8 cellular contexts compared by ENCODE assay signal in genomic region chr19:14117668-14118164, GRCh38. TPM values are rescaled to one million over a fixed set of nuclear protein-coding genes. Genes with fewer than 3 reads are reported as not detected.
A peak's percentile ranks its signal among the peaks of the same experiment; 100 is the strongest.
DNase-seq lines count a peak whose midpoint lies in the region; ATAC-seq and TF ChIP-seq lines count a peak whose summit lies in the region.

TSS of gene PRKACA (minus strand) at chr19:14117762. CDS start at chr19:14117547, 215 bp downstream.

- TF ChIP-seq POLR2A in esophagus muscularis mucosa (IDR thresholded peaks at IDR 0.05; ENCODE audit: low read depth), result no peak

- peaks cover 14% of the 10 kb centered on the region for H3K27me3 Mint-ChIP-seq in GM23338 (ENCODE audit: insufficient read depth, low read depth, poor library complexity)
- H3K27me3 Mint-ChIP-seq in activated T-cell treated with anti-CD3 and anti-CD28 coated beads, Interleukin-2, amount 50 U/mL, for 72 hours (ENCODE audit: low read depth), result no peaks in the 10 kb centered on the region

- no peaks in the 10 kb centered on the region for H3K9me2 ChIP-seq in GM23338 (ENCODE audit: insufficient read depth)

- peak; percentile 93 for ATAC-seq in GM23338
- peak; percentile 93 to 95 for ATAC-seq in activated T-cell treated with anti-CD3 and anti-CD28 coated beads, Interleukin-2, amount 50 U/mL, for 72 hours (replicated peaks in 1 of 2)

- H3K36me3 ChIP-seq in GM23338 (ENCODE audit: insufficient read depth), result no peaks in the 10 kb centered on the region; the same call in 1 of the 2 replicates
- no peaks in the 10 kb centered on the region for H3K36me3 ChIP-seq in esophagus muscularis mucosa
- H3K36me3 ChIP-seq in muscle layer of colon (ENCODE audit: insufficient read depth, low read length), result no peaks in the 10 kb centered on the region

- H3K4me3 ChIP-seq in GM23338, result peak within 1 kb of the TSS; percentile 79
- peak within 1 kb of the TSS; percentile 86 to 98 (median 97) for H3K4me3 ChIP-seq in esophagus muscularis mucosa
- peak within 1 kb of the TSS; percentile 91 to 95 for H3K4me3 ChIP-seq in muscle layer of colon (ENCODE audit: low read depth in 1 of 2, low read length in 2 of 2)

- H3K36me3 Mint-ChIP-seq in GM23338 (ENCODE audit: low read depth), result peaks cover 20% of the 10 kb centered on the region
- peaks cover 0 to 3% of the 10 kb centered on the region in 2 donors for H3K36me3 Mint-ChIP-seq in activated T-cell treated with anti-CD3 and anti-CD28 coated beads, Interleukin-2, amount 50 U/mL, for 72 hours (ENCODE audit: insufficient read depth in 2 of 2)

- peaks cover 17% of the 10 kb centered on the region for H3K79me2 ChIP-seq in GM23338 (replicated peaks; ENCODE audit: insufficient read depth)

- 0 out of 2 replicates have a peak within 1 kb of the TSS, but pooled peaks have one; percentile 72 for H2AFZ ChIP-seq in GM23338

- no peak for TF ChIP-seq CTCF in GM23338 (conservative IDR thresholded peaks at IDR 0.05; ENCODE audit: low read depth in 2 of 2)
- no peak for TF ChIP-seq CTCF in esophagus muscularis mucosa (IDR thresholded peaks at IDR 0.05)

- H3K4me2 ChIP-seq in GM23338, result peak within 1 kb of the TSS; percentile 92

- H3K9ac ChIP-seq in muscle layer of colon (ENCODE audit: low read length), result peak within 1 kb of the TSS; percentile 69

- 0% methylated on average over 3 of the region's 67 CpGs for WGBS in esophagus muscularis mucosa

- peak within 1 kb of the TSS; percentile 84 for H3K27ac Mint-ChIP-seq in GM23338
- peak within 1 kb of the TSS; percentile 92 for H3K27ac Mint-ChIP-seq in activated T-cell treated with anti-CD3 and anti-CD28 coated beads, Interleukin-2, amount 50 U/mL, for 72 hours

- intact Hi-C loops in esophagus muscularis mucosa (cut with DNase I), result loop anchor here (2.0 kb wide), 1 partner anchor 45 kb away; the partner anchor contains the start of gene MISP3

- no peaks in the 10 kb centered on the region for H3K27me3 ChIP-seq in GM23338 (ENCODE audit: insufficient read depth)
- no peaks in the 10 kb centered on the region for H3K27me3 ChIP-seq in esophagus muscularis mucosa
- H3K27me3 ChIP-seq in muscle layer of colon (ENCODE audit: control insufficient read depth in 1 of 2, insufficient read depth in 2 of 2, low read length in 2 of 2), result no peaks in the 10 kb centered on the region

- peaks cover 14% of the 10 kb centered on the region for H4K20me1 ChIP-seq in GM23338 (replicated peaks; ENCODE audit: insufficient read depth)

- H3K27ac ChIP-seq in GM23338 (ENCODE audit: low read depth) (peak within 1 kb of the TSS; percentile 88), esophagus muscularis mucosa (replicated peaks in 1 of 4) (peak within 1 kb of the TSS; percentile 98 to 100 (median 100)), muscle layer of colon (ENCODE audit: low read depth, low read length) (peak within 1 kb of the TSS; percentile 91)

- H3F3A ChIP-seq in GM23338 (replicated peaks; ENCODE audit: low read depth), result peaks cover 26% of the 10 kb centered on the region

- DNase-seq in DMS79 treated with DMSO at 0.1 percent for 48 hours (lab: John Stamatoyannopoulos, UW), result peak; percentile 95
- peak; percentile 99 for DNase-seq in GM23338 (ENCODE audit: low spot score)
- peak; percentile 95 to 96 for DNase-seq in Kasumi-1 (lab: John Stamatoyannopoulos, UW)
- DNase-seq in RKO (ENCODE audit: low spot score), result peak; percentile 99
- peak; percentile 98 to 99 for DNase-seq in activated T-cell treated with anti-CD3 and anti-CD28 coated beads, Interleukin-2, amount 50 U/mL, for 72 hours
- DNase-seq in esophagus muscularis mucosa (ENCODE audit: extremely low spot score), result peak; percentile 99
- DNase-seq in stimulated activated CD8-positive, alpha-beta memory T cell treated with anti-CD3 and anti-CD28 coated beads, Interleukin-7, amount 100 ng/mL, for 1 hour (ENCODE audit: low read depth in 2 of 2), result peak; percentile 94 to 95

- H3K4me1 ChIP-seq in GM23338 (ENCODE audit: insufficient read depth) (peaks cover 37% of the 10 kb centered on the region), esophagus muscularis mucosa (peaks cover 58 to 67% (median 63%) of the 10 kb centered on the region in 4 donors), muscle layer of colon (ENCODE audit: insufficient read depth, low read length) (peaks cover 49% of the 10 kb centered on the region)

- H3K9me3 ChIP-seq in esophagus muscularis mucosa, result no peaks in the 10 kb centered on the region
- no peaks in the 10 kb centered on the region for H3K9me3 ChIP-seq in muscle layer of colon (ENCODE audit: low read length)

- peak within 1 kb of the TSS; percentile 84 for H3K4me3 Mint-ChIP-seq in GM23338
- peak within 1 kb of the TSS; percentile 96 to 97 for H3K4me3 Mint-ChIP-seq in activated T-cell treated with anti-CD3 and anti-CD28 coated beads, Interleukin-2, amount 50 U/mL, for 72 hours

- TF ChIP-seq EP300 in esophagus muscularis mucosa (IDR thresholded peaks at IDR 0.05), result no peak

- no peaks in the 10 kb centered on the region; the same call in 2 of the 3 replicates for H3K9me3 Mint-ChIP-seq in GM23338
- no peaks in the 10 kb centered on the region for H3K9me3 Mint-ChIP-seq in activated T-cell treated with anti-CD3 and anti-CD28 coated beads, Interleukin-2, amount 50 U/mL, for 72 hours

- peaks cover 34% of the 10 kb centered on the region for H3K4me1 Mint-ChIP-seq in GM23338
- peaks cover 44% of the 10 kb centered on the region for H3K4me1 Mint-ChIP-seq in activated T-cell treated with anti-CD3 and anti-CD28 coated beads, Interleukin-2, amount 50 U/mL, for 72 hours (ENCODE audit: low read depth)

TF ChIP-seq in GM23338, 12 proteins besides CTCF, POLR2A, EP300 and RAD21 (continues in another document):
- no peak for TF ChIP-seq ZNF331 (CRISPR knock-in tag; IDR thresholded peaks at IDR 0.05; ENCODE audit: low read depth)
- no peak for TF ChIP-seq STAT1 (IDR thresholded peaks at IDR 0.05; ENCODE audit: unreplicated experiment)
- no peak for TF ChIP-seq EZH2phosphoT487 (IDR thresholded peaks at IDR 0.05; ENCODE audit: unreplicated experiment)
- peak; percentile 89 for TF ChIP-seq CREB1 (CRISPR knock-in tag; IDR thresholded peaks at IDR 0.05; ENCODE audit: low read depth)
- TF ChIP-seq POLR2AphosphoS5 (IDR thresholded peaks at IDR 0.05; ENCODE audit: low read depth), result peak; percentile 65
- no peak for TF ChIP-seq ZNF462 (CRISPR knock-in tag; IDR thresholded peaks at IDR 0.05)

RNA-seq across cellular contexts. Expression of gene PRKACA, which starts in this region (rescaled TPM):
- total RNA-seq in GM23338 (2014; rRNA removed; shearing (Covaris generic)), result 25.7 and 31.3 TPM in 2 replicates
- 12.3 and 13.0 TPM in 2 replicates for polyA plus RNA-seq in GM23338 (2016; fragmentation: Nextera tagmentation; extraction: Ambion mirVana)
- total RNA-seq in activated T-cell treated with anti-CD3 and anti-CD28 coated beads, Interleukin-2, amount 50 U/mL, for 72 hours, result 10 to 100 TPM; 67.7 to 75.0 TPM
- total RNA-seq in esophagus muscularis mucosa, result 100 to 1,000 TPM in 2 of 4 donors, 10 to 100 TPM in 2; 76.0 to 125 (median 93.3) TPM

Comparison
In these comparisons a context has a peak if more than half of its experiments do, and no peak if none do; other contexts are left out.
1. Peak in every context shown above with its lines: DNase-seq, ATAC-seq, H3K4me3 ChIP-seq and H3K27ac ChIP-seq.